ENCODE assay signal across 7 cellular contexts in genomic region chr16:11345040-11345862, GRCh38.
DNase-seq lines count a peak whose midpoint lies in the region; ATAC-seq and TF ChIP-seq lines count a peak whose summit lies in the region.

Gene RMI2, plus strand, starts transcription at chr16:11345459. Its CDS starts 13 bp downstream, at chr16:11345472.

- H3K4me3 ChIP-seq in retinal pigment epithelial cell (ENCODE audit: low read length) = peak within 1 kb of the TSS; percentile 68

- DNase-seq in NCI-H2081 (lab: John Stamatoyannopoulos, UW) (peak; percentile 96 to 97), T-helper 9 cell (peak; percentile 89), astrocyte of the hippocampus (ENCODE audit: low read depth, low spot score) (peak; percentile 98), hippocampal formation (lab: John Stamatoyannopoulos, UW) (peak; percentile 87 to 93), retinal pigment epithelial cell (ENCODE audit: low read depth) (no peak)

- peak; percentile 88 for ATAC-seq in GM18517 (IDR thresholded peaks at IDR 0.05; ENCODE audit: unreplicated experiment)
- ATAC-seq in HG03039 (IDR thresholded peaks at IDR 0.05; ENCODE audit: unreplicated experiment) = peak; percentile 94

- TF ChIP-seq CTCF in retinal pigment epithelial cell (conservative IDR thresholded peaks at IDR 0.05; ENCODE audit: low read depth, low read length) = no peak
